Comparison of ENCODE assay signal across 21 cellular contexts in genomic region chr3:130835483-130835882, GRCh38. TPM values are rescaled to one million over a fixed set of nuclear protein-coding genes. Genes with fewer than 3 reads are reported as not detected.
DNase-seq lines count a peak whose midpoint lies in the region; ATAC-seq and TF ChIP-seq lines count a peak whose summit lies in the region.
"Had no signal": no experiment of that assay in that cellular context is flagged by ENCODE, and none has a peak within 500 bp of the region (broad histone marks: within the 10 kb centered on the region; RNA-seq: fewer than 3 reads in every experiment).

No MANE protein-coding gene starts in this region.

- H3K4me3 ChIP-seq in AG09309 (ENCODE audit: control insufficient read depth, low read depth, low read length) (no peak overlapping the region), MG63 (no peak overlapping the region), mesendoderm (ENCODE audit: low read length) (no peak overlapping the region)
- H3K4me3 ChIP-seq: BLaER1 treated with 17β-estradiol and CSF1 and Interleukin-3, amounts not matched to agents 10 nM and 100 nM; coronary artery; stomach had no signal

- H3K9me3 Mint-ChIP-seq in type B pancreatic cell: no peaks in the 10 kb centered on the region
- H3K9me3 Mint-ChIP-seq: activated CD4-positive, alpha-beta memory T cell treated with anti-CD3 and anti-CD28 coated beads for 36 hours; immature natural killer cell had no signal

- ATAC-seq in esophagus mucosa (peak; percentile 45), GM19397 (IDR thresholded peaks at IDR 0.05; ENCODE audit: unreplicated experiment) (no peak)
- ATAC-seq: HepG2 had no signal

- no peak overlapping the region for H3K56ac ChIP-seq in mesendoderm (ENCODE audit: low read length)

- H3K4ac ChIP-seq in mesendoderm (ENCODE audit: low read depth, low read length): no peak overlapping the region

- no peaks in the 10 kb centered on the region for H3K79me1 ChIP-seq in mesendoderm (ENCODE audit: low read length)

- H3K27ac ChIP-seq in mesendoderm (ENCODE audit: low read depth, low read length): no peak overlapping the region
- H3K27ac ChIP-seq: BLaER1 treated with 17β-estradiol and CSF1 and Interleukin-3, amounts not matched to agents 10 nM and 100 nM; coronary artery; stomach had no signal

- no peak overlapping the region for H3K27ac Mint-ChIP-seq in type B pancreatic cell
- H3K27ac Mint-ChIP-seq: activated CD4-positive, alpha-beta memory T cell treated with anti-CD3 and anti-CD28 coated beads for 36 hours; immature natural killer cell had no signal

- DNase-seq in AG09309 (ENCODE audit: low read depth) (peak; percentile 16), MG63 (peak; percentile 71), iris pigment epithelial cell (ENCODE audit: low read depth) (peak; percentile 6), type B pancreatic cell (ENCODE audit: extremely low spot score, unreplicated experiment) (no peak), GM03348 (ENCODE audit: low spot score) (no peak), mesendoderm (no peak)
- DNase-seq: activated CD4-positive, alpha-beta memory T cell treated with anti-CD3 and anti-CD28 coated beads for 36 hours; activated CD4-positive, CD25-positive, alpha-beta regulatory T cell; activated effector memory CD4-positive, alpha-beta T cell treated with Interleukin-2 at 50 U/mL for 16 hours; EL; GOT3; immature natural killer cell; NCI-H1436 treated with DMSO at 0.1 percent for 48 hours; NCI-H526; stomach; T-helper 9 cell had no signal

- no peaks in the 10 kb centered on the region for H3K79me2 ChIP-seq in mesendoderm (ENCODE audit: control insufficient read depth, insufficient read depth, low read length)

- no peak overlapping the region for H3K4me3 Mint-ChIP-seq in type B pancreatic cell
- H3K4me3 Mint-ChIP-seq: activated CD4-positive, alpha-beta memory T cell treated with anti-CD3 and anti-CD28 coated beads for 36 hours; immature natural killer cell had no signal

- H3K36me3 Mint-ChIP-seq in type B pancreatic cell: no peaks in the 10 kb centered on the region
- H3K36me3 Mint-ChIP-seq: activated CD4-positive, alpha-beta memory T cell treated with anti-CD3 and anti-CD28 coated beads for 36 hours; immature natural killer cell had no signal

- no peaks in the 10 kb centered on the region for H3K9me3 ChIP-seq in MG63
- H3K9me3 ChIP-seq: BLaER1 treated with 17β-estradiol and CSF1 and Interleukin-3, amounts not matched to agents 10 nM and 100 nM; stomach had no signal

- H3K27me3 ChIP-seq in MG63 (peaks cover 5% of the 10 kb centered on the region), mesendoderm (ENCODE audit: insufficient read depth, low read length, poor library complexity) (no peaks in the 10 kb centered on the region)
- H3K27me3 ChIP-seq: BLaER1 treated with 17β-estradiol and CSF1 and Interleukin-3, amounts not matched to agents 10 nM and 100 nM; stomach had no signal

- H3K23ac ChIP-seq in mesendoderm (ENCODE audit: low read length): no peak overlapping the region

- no peak overlapping the region for H3K9ac ChIP-seq in mesendoderm (ENCODE audit: low read length)
- H3K9ac ChIP-seq: BLaER1 treated with 17β-estradiol and CSF1 and Interleukin-3, amounts not matched to agents 10 nM and 100 nM had no signal

- H2BK120ac ChIP-seq in mesendoderm (ENCODE audit: low read depth, low read length): no peak overlapping the region

- no peak overlapping the region for H2BK5ac ChIP-seq in mesendoderm (ENCODE audit: low read length)

- H3K4me1 ChIP-seq in mesendoderm (ENCODE audit: control insufficient read depth, low read depth, low read length): peaks cover 6% of the 10 kb centered on the region

- no CpG with 5 or more reads among the region's 4 CpGs for WGBS in mesendoderm (ENCODE audit: extremely low coverage, insufficient coverage, low lambda C conversion rate)

- H2BK15ac ChIP-seq in mesendoderm (replicated peaks; ENCODE audit: low read depth): no peak overlapping the region

- TF ChIP-seq CTCF in AG09309 (IDR thresholded peaks at IDR 0.05; ENCODE audit: control insufficient read depth, insufficient read depth, low read depth, low read length, missing control alignments) (no peak), type B pancreatic cell (conservative IDR thresholded peaks at IDR 0.05) (no peak)

- peaks cover 5% of the 10 kb centered on the region for H3K4me1 Mint-ChIP-seq in type B pancreatic cell (ENCODE audit: unreplicated experiment)
- H3K4me1 Mint-ChIP-seq: immature natural killer cell had no signal

- H4K8ac ChIP-seq in mesendoderm (ENCODE audit: low read depth, low read length): no peak overlapping the region

- H3K36me3 ChIP-seq in MG63 (no peaks in the 10 kb centered on the region), mesendoderm (ENCODE audit: control insufficient read depth, insufficient read depth, low read length) (no peaks in the 10 kb centered on the region)
- H3K36me3 ChIP-seq: BLaER1 treated with 17β-estradiol and CSF1 and Interleukin-3, amounts not matched to agents 10 nM and 100 nM; stomach had no signal

- H3K4me2 ChIP-seq in mesendoderm (ENCODE audit: low read length): no peak overlapping the region
- H3K4me2 ChIP-seq: BLaER1 treated with 17β-estradiol and CSF1 and Interleukin-3, amounts not matched to agents 10 nM and 100 nM had no signal

- H2AK5ac ChIP-seq in mesendoderm (ENCODE audit: low read length): no peak overlapping the region

- H3K27me3 Mint-ChIP-seq in type B pancreatic cell: peaks cover 7% of the 10 kb centered on the region

- H3K18ac ChIP-seq in mesendoderm (ENCODE audit: low read length): no peak overlapping the region

- H4K5ac ChIP-seq in mesendoderm (ENCODE audit: low read length): no peak overlapping the region

RNA-seq across cellular contexts. Expression of gene ATP2C1, which starts 58.4 kb away (rescaled TPM):
- total RNA-seq in MG63 (2014; rRNA removed; shearing (Covaris generic); ENCODE audit: low replicate concordance): 31.0 and 57.3 TPM in 2 replicates
- total RNA-seq in esophagus mucosa: 33.9 TPM
- total RNA-seq in type B pancreatic cell (ENCODE audit: low replicate concordance): 78.3 and 81.0 TPM in 2 replicates
- polyA plus RNA-seq in mesendoderm (2013, experiment 1 of 2): 38.4 TPM
- 38.1 TPM for polyA plus RNA-seq in mesendoderm (2013, experiment 2 of 2)

Comparison
In these comparisons a context has a peak if more than half of its experiments do, and no peak if none do; other contexts are left out.
1. DNase-seq: peak in AG09309 (single experiment), MG63 (single experiment) and iris pigment epithelial cell (single experiment); none in type B pancreatic cell (single experiment), GM03348 (single experiment) and mesendoderm (single experiment).